Comparison of ENCODE assay signal across 11 cellular contexts in genomic region chr14:24904533-24904932, GRCh38.
"Had no signal": no experiment of that assay in that cellular context is flagged by ENCODE, and none has a peak within 500 bp of the region (broad histone marks: within the 10 kb centered on the region; RNA-seq: fewer than 3 reads in every experiment).

No MANE protein-coding gene starts in this region.

- FAIRE-seq: H1, H54 had no signal

- H3K9ac ChIP-seq: GM23248 had no signal

- H2AFZ ChIP-seq: GM23338 had no signal

- DNase-seq: GM23248, GOT3, H7, H9, HCEC 1CT, HFFc6 had no signal

- H3K9me3 ChIP-seq: HAP-1 had no signal

- H3K27ac ChIP-seq: GM23248 had no signal

- ATAC-seq: GM23338, HCT116 had no signal

- H3K4me2 ChIP-seq: GM23338 had no signal

- H3K4me3 ChIP-seq: GM23248, GM23338, HAP-1 had no signal

- H3K4me1 ChIP-seq: HAP-1 had no signal

- H3K36me3 ChIP-seq: HAP-1 had no signal
